ENCODE assay signal across 9 cellular contexts in genomic region chr12:121697093-121697698, GRCh38.
A peak's percentile ranks its signal among the peaks of the same experiment; 100 is the strongest.
DNase-seq lines count a peak whose midpoint lies in the region; ATAC-seq lines count a peak whose summit lies in the region.
"Had no signal": no experiment of that assay in that cellular context is flagged by ENCODE, and none has a peak within 500 bp of the region (broad histone marks: within the 10 kb centered on the region; RNA-seq: fewer than 3 reads in every experiment).

No MANE protein-coding gene starts in this region.

- no peak overlapping the region for H3K27ac ChIP-seq in effector memory CD4-positive, alpha-beta T cell (ENCODE audit: insufficient read depth, low read length, poor library complexity, severe bottlenecking)

- peak; percentile 31 for ATAC-seq in memory B cell (ENCODE audit: low read depth)
- no peak for ATAC-seq in HG02610 (IDR thresholded peaks at IDR 0.05; ENCODE audit: unreplicated experiment)
- ATAC-seq in GM19452 (IDR thresholded peaks at IDR 0.05; ENCODE audit: unreplicated experiment) = no peak

- no peaks in the 10 kb centered on the region for H3K27me3 Mint-ChIP-seq in memory B cell
- H3K27me3 Mint-ChIP-seq: IgD-negative memory B cell had no signal

- H3K9me3 ChIP-seq in effector memory CD4-positive, alpha-beta T cell (ENCODE audit: control insufficient read depth, low read length) = no peaks in the 10 kb centered on the region

- no peak overlapping the region for H3K27ac Mint-ChIP-seq in memory B cell
- H3K27ac Mint-ChIP-seq: IgD-negative memory B cell had no signal

- no peaks in the 10 kb centered on the region for H3K36me3 Mint-ChIP-seq in memory B cell
- H3K36me3 Mint-ChIP-seq: IgD-negative memory B cell had no signal

- no peaks in the 10 kb centered on the region for H3K27me3 ChIP-seq in effector memory CD4-positive, alpha-beta T cell (replicated peaks; ENCODE audit: control insufficient read depth, insufficient read depth, low read length, poor library complexity, severe bottlenecking)

- H3K4me1 Mint-ChIP-seq in memory B cell = no peaks in the 10 kb centered on the region

- H3K36me3 ChIP-seq in effector memory CD4-positive, alpha-beta T cell (ENCODE audit: control insufficient read depth, insufficient read depth, low read length) = no peaks in the 10 kb centered on the region

- H3K4me1 ChIP-seq in effector memory CD4-positive, alpha-beta T cell (ENCODE audit: control insufficient read depth, insufficient read depth, low read length, poor library complexity, severe bottlenecking) = no peaks in the 10 kb centered on the region

- DNase-seq in COR-L47 (lab: John Stamatoyannopoulos, UW) = peak; percentile 63
- peak; percentile 46 for DNase-seq in HCEC 1CT
- DNase-seq in NCI-H774 (lab: John Stamatoyannopoulos, UW) = peak; percentile 53
- peak; percentile 88 for DNase-seq in cerebellar cortex (ENCODE audit: low spot score)
- peak; percentile 27 to 61 for DNase-seq in memory B cell (ENCODE audit: low spot score in 2 of 2)
- DNase-seq in effector memory CD4-positive, alpha-beta T cell = no peak

- H3K9me3 Mint-ChIP-seq in memory B cell = no peaks in the 10 kb centered on the region
- H3K9me3 Mint-ChIP-seq: IgD-negative memory B cell had no signal

- no peak overlapping the region for H3K4me3 Mint-ChIP-seq in memory B cell

- no peak overlapping the region for H3K4me3 ChIP-seq in effector memory CD4-positive, alpha-beta T cell (ENCODE audit: insufficient read depth, low read depth, low read length, poor library complexity, severe bottlenecking)

Comparison
In these comparisons a context has a peak if more than half of its experiments do, and no peak if none do; other contexts are left out.
1. DNase-seq: peak in COR-L47 (single experiment), HCEC 1CT (single experiment), NCI-H774 (single experiment), cerebellar cortex (single experiment) and memory B cell (2 of 2); none in effector memory CD4-positive, alpha-beta T cell (0 of 3).